ENCODE assay signal across 9 cellular contexts in genomic region chr1:120912896-120913295, GRCh38. TPM values are rescaled to one million over a fixed set of nuclear protein-coding genes. Genes with fewer than 3 reads are reported as not detected.
DNase-seq lines count a peak whose midpoint lies in the region; ATAC-seq and TF ChIP-seq lines count a peak whose summit lies in the region.
"Not testable (repeated sequence)": the region's sequence is repeated elsewhere in the genome, so short reads cannot be mapped to it uniquely, and the experiment has no call there.
"Had no signal": no experiment of that assay in that cellular context is flagged by ENCODE, and none has a peak within 500 bp of the region (broad histone marks: within the 10 kb centered on the region; RNA-seq: fewer than 3 reads in every experiment).

No MANE protein-coding gene starts in this region.

- in situ Hi-C loops in astrocyte of the cerebellum (cut with HindIII; ENCODE audit: low sequenced_read_pairs), result not testable (repeated sequence)

- CTCF ChIA-PET in PC-3 (lab: Charles Lee), result not testable (repeated sequence)

- WGBS in mesendoderm (ENCODE audit: extremely low coverage, insufficient coverage, low lambda C conversion rate), result no CpG with 5 or more reads among the region's 32 CpGs

- peak overlapping the region; percentile 56 for H3K56ac ChIP-seq in mesendoderm (ENCODE audit: low read length)

- POLR2A ChIA-PET in PC-3 (lab: Charles Lee; ENCODE audit: unreplicated experiment), result not testable (repeated sequence)

- not testable (repeated sequence) for H3K27me3 ChIP-seq in ACC112 (ENCODE audit: insufficient read depth, low read length); H7 (ENCODE audit: control insufficient read depth, insufficient read depth, low read length); PC-3 (ENCODE audit: low read length); mesendoderm (ENCODE audit: insufficient read depth, low read length, poor library complexity)

- H3K9me2 ChIP-seq in PC-3 (replicated peaks; ENCODE audit: low read length), result not testable (repeated sequence)

- not testable (repeated sequence) for DNase-seq in H7; PC-3; astrocyte of the cerebellum (ENCODE audit: low read depth); fibroblast of pulmonary artery (ENCODE audit: low read depth); mesendoderm
- peak; percentile 36 to 40 for DNase-seq in activated CD4-positive, alpha-beta T cell treated with anti-CD3 and anti-CD28 coated beads, Interleukin-2, amount 50 U/mL, for 48 hours
- peak; percentile 79 for DNase-seq in sciatic nerve (ENCODE audit: low spot score)

- H3K4ac ChIP-seq in mesendoderm (ENCODE audit: low read depth, low read length), result not testable (repeated sequence)

- H3K4me3 ChIP-seq in ACC112 (ENCODE audit: low read depth, low read length) (0 out of 2 replicates have a peak overlapping the region, but pooled peaks have one; percentile 51), H7 (ENCODE audit: insufficient read depth, low read depth, low read length) (peak overlapping the region; percentile 33), PC-3 (ENCODE audit: low read length) (peak overlapping the region; percentile 53), astrocyte of the cerebellum (ENCODE audit: low read depth, low read length) (peak overlapping the region; percentile 39), fibroblast of pulmonary artery (replicated peaks; ENCODE audit: low read depth, low read length) (peak overlapping the region; percentile 42)
- not testable (repeated sequence) for H3K4me3 ChIP-seq in mesendoderm (ENCODE audit: low read length)

- not testable (repeated sequence) for H4K5ac ChIP-seq in mesendoderm (ENCODE audit: low read length)

- TF ChIP-seq CTCF in PC-3 (conservative IDR thresholded peaks at IDR 0.05; ENCODE audit: low read depth, low read length); astrocyte of the cerebellum (IDR thresholded peaks at IDR 0.05; ENCODE audit: low read depth, low read length, missing control alignments); fibroblast of pulmonary artery (IDR thresholded peaks at IDR 0.05; ENCODE audit: low read length, missing control alignments): not testable (repeated sequence)

- not testable (repeated sequence) for H3K27ac ChIP-seq in ACC112 (ENCODE audit: low read depth, low read length); PC-3 (ENCODE audit: low read length); mesendoderm (ENCODE audit: low read depth, low read length)

- not testable (repeated sequence) for BruUV-seq in PC-3 (replicated peaks; lab: Mats Ljungman, UMichigan)

- H2BK5ac ChIP-seq in mesendoderm (ENCODE audit: low read length), result not testable (repeated sequence)

- H3K36me3 ChIP-seq in ACC112 (ENCODE audit: insufficient read depth, low read length); H7 (replicated peaks; ENCODE audit: control insufficient read depth, insufficient read depth, low read length); PC-3 (ENCODE audit: low read depth, low read length); mesendoderm (ENCODE audit: control insufficient read depth, insufficient read depth, low read length): not testable (repeated sequence)

- H2BK15ac ChIP-seq in mesendoderm (replicated peaks; ENCODE audit: low read depth), result not testable (repeated sequence)

- not testable (repeated sequence) for H2AFZ ChIP-seq in ACC112 (ENCODE audit: low read length, unreplicated experiment); PC-3 (ENCODE audit: low read length)

- H2AK5ac ChIP-seq in mesendoderm (ENCODE audit: low read length), result not testable (repeated sequence)

- H4K8ac ChIP-seq in mesendoderm (ENCODE audit: low read depth, low read length), result not testable (repeated sequence)

- not testable (repeated sequence) for H2BK120ac ChIP-seq in mesendoderm (ENCODE audit: low read depth, low read length)

- ATAC-seq in PC-3, sciatic nerve: not testable (repeated sequence)

- not testable (repeated sequence) for H3K23ac ChIP-seq in mesendoderm (ENCODE audit: low read length)

- intact Hi-C loops in PC-3 (cut with micrococcal nuclease); sciatic nerve (cut with DNase I): not testable (repeated sequence)

- H3K18ac ChIP-seq in mesendoderm (ENCODE audit: low read length), result not testable (repeated sequence)

- not testable (repeated sequence) for H3K4me2 ChIP-seq in PC-3 (ENCODE audit: low read length); mesendoderm (ENCODE audit: low read length)

- not testable (repeated sequence) for H3K4me1 ChIP-seq in ACC112 (ENCODE audit: control insufficient read depth, insufficient read depth, low read length, unreplicated experiment); PC-3 (ENCODE audit: insufficient read depth, low read length); mesendoderm (ENCODE audit: control insufficient read depth, low read depth, low read length)

- not testable (repeated sequence) for H3K79me2 ChIP-seq in ACC112 (ENCODE audit: control insufficient read depth, insufficient read depth, low read length, unreplicated experiment); PC-3 (ENCODE audit: low read length); mesendoderm (ENCODE audit: control insufficient read depth, insufficient read depth, low read length)

- H3K9ac ChIP-seq in PC-3 (ENCODE audit: low read length); mesendoderm (ENCODE audit: low read length): not testable (repeated sequence)

- not testable (repeated sequence) for H4K20me1 ChIP-seq in PC-3 (ENCODE audit: low read length)

- not testable (repeated sequence) for H3K9me3 ChIP-seq in PC-3 (ENCODE audit: low read length)

- H3K79me1 ChIP-seq in mesendoderm (ENCODE audit: low read length), result not testable (repeated sequence)

- H3F3A ChIP-seq in PC-3 (ENCODE audit: low read length, unreplicated experiment), result not testable (repeated sequence)

RNA-seq across cellular contexts. Expression of gene PPIAL4A, which starts 23.3 kb away (rescaled TPM):
- total RNA-seq in H7 (2014; rRNA removed; shearing (Covaris generic)), result not detected in 2 replicates
- total RNA-seq in PC-3 (2014; rRNA removed), result not detected in 2 replicates
- not detected for polyA plus RNA-seq in mesendoderm (2013, experiment 1 of 2)
- polyA plus RNA-seq in mesendoderm (2013, experiment 2 of 2), result not detected
- not detected for total RNA-seq in sciatic nerve
- total RNA-seq: thyroid gland had no signal
